In the genomic region with DNA sequence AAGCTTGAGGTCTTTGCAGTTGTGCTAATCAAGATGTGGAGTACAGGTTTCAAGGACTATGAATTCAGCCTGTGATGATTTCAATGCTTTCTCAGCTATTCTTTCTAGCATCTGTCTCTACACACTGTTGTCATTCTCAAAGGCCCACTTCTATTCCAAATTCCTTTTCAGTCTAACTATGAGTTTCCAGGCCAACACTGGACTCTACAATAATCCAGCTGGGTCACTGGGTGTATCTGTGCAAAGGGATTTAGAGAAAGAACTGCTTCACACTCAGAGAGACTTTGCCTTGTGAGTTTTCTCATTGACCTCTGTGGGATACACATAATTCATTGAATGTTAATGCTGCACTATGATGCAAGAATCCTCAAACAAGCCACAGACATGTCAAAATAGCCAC, we compare ENCODE assay signal across 28 cellular contexts.
"Had no signal": no experiment of that assay in that cellular context is flagged by ENCODE, and none has a peak within 500 bp of the region (broad histone marks: within the 10 kb centered on the region; RNA-seq: fewer than 3 reads in every experiment).

No MANE protein-coding gene starts in this region.

- H3K9me3 ChIP-seq: colonic mucosa had no signal

- H3K4me1 ChIP-seq: breast epithelium, colonic mucosa, heart right ventricle had no signal

- H3K4me3 ChIP-seq: breast epithelium, cardiac muscle cell, colonic mucosa, dorsolateral prefrontal cortex, heart right ventricle had no signal

- ATAC-seq: activated CD4-positive, alpha-beta T cell treated with anti-CD3 and anti-CD28 coated beads for 36 hours; activated T-cell treated with anti-CD3 and anti-CD28 coated beads, Interleukin-2, amount 50 U/mL, for 72 hours; esophagus mucosa; T-helper 17 cell had no signal

- H3K36me3 ChIP-seq: breast epithelium, cardiac muscle cell, colonic mucosa, heart right ventricle had no signal

- H3K27me3 ChIP-seq: breast epithelium, cardiac muscle cell, colonic mucosa had no signal

- H3K27ac ChIP-seq: breast epithelium, cardiac muscle cell, colonic mucosa, dorsolateral prefrontal cortex, heart right ventricle had no signal

- DNase-seq: activated CD4-positive, alpha-beta memory T cell treated with anti-CD3 and anti-CD28 coated beads, Interleukin-2, amount 10 ng/mL, durations not matched to agents 7 days and 5 days; activated CD4-positive, alpha-beta T cell treated with anti-CD3 and anti-CD28 coated beads for 36 hours; activated CD4-positive, alpha-beta T cell treated with anti-CD3 and anti-CD28 coated beads, Interleukin-2, amount 10 ng/mL, durations not matched to agents 24 days and 14 days; activated CD4-positive, CD25-positive, alpha-beta regulatory T cell; activated CD4-positive, CD25-positive, alpha-beta regulatory T cell treated with anti-CD3 and anti-CD28 coated beads, Interleukin-2, amount 50 U/mL, for 72 hours; activated CD8-positive, alpha-beta memory T cell treated with anti-CD3 and anti-CD28 coated beads, Interleukin-2, amount 50 U/mL, for 48 hours; activated gamma-delta T cell; activated naive CD4-positive, alpha-beta T cell; activated naive CD4-positive, alpha-beta T cell treated with anti-CD3 and anti-CD28 coated beads, Interleukin-2, amount 10 ng/mL, durations not matched to agents 7 days and 5 days; activated T-cell treated with anti-CD3 and anti-CD28 coated beads for 4 hours; activated T-cell treated with anti-CD3 and anti-CD28 coated beads, Interleukin-2, amount 50 U/mL, for 24 hours; activated T-cell treated with anti-CD3 and anti-CD28 coated beads, Interleukin-2, amount 50 U/mL, for 72 hours; amygdala; aorta; central memory CD4-positive, alpha-beta T cell; cerebellar nuclear complex; colonic mucosa; dorsolateral prefrontal cortex; effector memory CD4-positive, alpha-beta T cell; endodermal cell; foreskin fibroblast; heart right ventricle; T-helper 1 cell; T-helper 17 cell; T1000 had no signal
